Comparison of ENCODE assay signal across 8 cellular contexts in the genomic region with DNA sequence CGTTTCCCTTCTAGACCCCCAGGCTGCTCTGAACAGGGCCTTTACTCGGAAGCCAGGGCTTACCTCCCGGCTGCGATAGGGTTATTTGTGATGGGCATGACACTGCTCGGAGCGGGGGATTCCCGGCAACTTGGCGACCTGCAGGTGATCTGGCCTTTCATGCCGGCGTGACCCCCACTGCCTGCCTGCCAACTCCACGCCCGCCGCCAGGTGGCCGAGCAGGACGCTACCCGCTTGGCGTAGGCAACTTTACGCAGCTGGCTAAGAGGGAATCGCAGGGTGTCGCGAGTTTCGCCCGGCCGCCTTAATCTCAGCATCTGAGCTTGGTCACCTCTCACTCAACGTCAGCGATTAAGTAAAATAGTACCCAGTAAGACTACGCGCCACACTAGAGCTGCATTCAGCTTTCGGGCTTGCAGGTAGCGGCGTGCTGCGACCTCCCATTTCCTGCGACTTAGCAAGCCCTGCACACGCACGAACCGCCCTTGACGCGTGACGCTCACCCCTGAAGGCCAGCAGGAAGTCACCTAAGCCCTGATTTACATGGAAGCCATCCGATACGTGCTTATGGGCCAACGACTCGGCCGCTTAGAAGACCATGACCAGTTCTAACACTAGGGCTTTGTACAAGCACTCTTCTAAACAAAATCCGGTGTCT. TPM values are rescaled to one million over a fixed set of nuclear protein-coding genes. Genes with fewer than 3 reads are reported as not detected.
A peak's percentile ranks its signal among the peaks of the same experiment; 100 is the strongest.
DNase-seq lines count a peak whose midpoint lies in the region; ATAC-seq and TF ChIP-seq lines count a peak whose summit lies in the region.

No MANE protein-coding gene starts in this region.

- ATAC-seq in activated naive CD8-positive, alpha-beta T cell treated with anti-CD3 and anti-CD28 coated beads, Interleukin-2, amount 10 ng/mL, durations not matched to agents 7 days and 5 days (ENCODE audit: low read depth): peak; percentile 43
- ATAC-seq in heart right ventricle (peak; percentile 41 to 81 (median 69)), upper lobe of right lung (peak; percentile 81)

- peaks cover 9% of the 10 kb centered on the region for H3K4me1 ChIP-seq in HAP-1
- H3K4me1 ChIP-seq in heart right ventricle: peaks cover 4 to 52% (median 25%) of the 10 kb centered on the region in 9 donors
- H3K4me1 ChIP-seq in upper lobe of right lung: peaks cover 12% of the 10 kb centered on the region

- 0 to 1% methylated on average over 45 of the region's 45 CpGs for WGBS in heart right ventricle, 2 donors

- H3K27me3 ChIP-seq in GM06990 (replicated peaks; ENCODE audit: control insufficient read depth, insufficient read depth, low read length) (no peaks in the 10 kb centered on the region), HAP-1 (ENCODE audit: low read depth) (no peaks in the 10 kb centered on the region), heart right ventricle (no peaks in the 10 kb centered on the region), upper lobe of right lung (no peaks in the 10 kb centered on the region)

- peaks cover 2% of the 10 kb centered on the region for H3K36me3 ChIP-seq in GM06990 (ENCODE audit: control insufficient read depth, insufficient read depth, low read length)
- H3K36me3 ChIP-seq in HAP-1 (replicated peaks): no peaks in the 10 kb centered on the region; the same call in 1 of the 2 replicates
- H3K36me3 ChIP-seq in SK-N-MC (ENCODE audit: insufficient read depth, low read length): no peaks in the 10 kb centered on the region
- H3K36me3 ChIP-seq in heart right ventricle: peaks cover 0 to 15% (median 0%) of the 10 kb centered on the region in 9 donors
- H3K36me3 ChIP-seq in upper lobe of right lung: no peaks in the 10 kb centered on the region

- DNase-seq in GM06990 (ENCODE audit: extremely low read depth, insufficient read length): peak; percentile 94
- DNase-seq in HAP-1 (ENCODE audit: low spot score in 2 of 2): peak; percentile 63 to 87
- peak; percentile 76 for DNase-seq in M059J (ENCODE audit: low read depth)
- DNase-seq in SK-N-MC (ENCODE audit: low read depth, low spot score): no peak
- DNase-seq in activated naive CD8-positive, alpha-beta T cell treated with anti-CD3 and anti-CD28 coated beads, Interleukin-2, amount 10 ng/mL, durations not matched to agents 7 days and 5 days: peak; percentile 89
- DNase-seq in heart right ventricle: peak; percentile 80 to 82
- peak; percentile 93 for DNase-seq in posterior vena cava (ENCODE audit: low spot score)
- peak; percentile 94 for DNase-seq in upper lobe of right lung

- H3K27ac ChIP-seq in SK-N-MC: peak overlapping the region; percentile 89
- peak overlapping the region; percentile 88 to 98 (median 94) for H3K27ac ChIP-seq in heart right ventricle
- H3K27ac ChIP-seq in upper lobe of right lung: peak overlapping the region; percentile 99

- in situ Hi-C loops in HAP-1 (cut with MboI; ENCODE audit: low sequenced_read_pairs): no loop called here

- peaks cover 34% of the 10 kb centered on the region for H3K4me1 Mint-ChIP-seq in activated naive CD8-positive, alpha-beta T cell treated with anti-CD3 and anti-CD28 coated beads, Interleukin-2, amount 10 ng/mL, durations not matched to agents 7 days and 5 days

- H3K9ac ChIP-seq in SK-N-MC (ENCODE audit: insufficient read length): peak overlapping the region; percentile 79

- H3K36me3 Mint-ChIP-seq in activated naive CD8-positive, alpha-beta T cell treated with anti-CD3 and anti-CD28 coated beads, Interleukin-2, amount 10 ng/mL, durations not matched to agents 7 days and 5 days: peaks cover 39% of the 10 kb centered on the region

- TF ChIP-seq CTCF in GM06990 (IDR thresholded peaks at IDR 0.05; ENCODE audit: insufficient read depth, low read length, poor library complexity, severe bottlenecking): peak; percentile 85
- TF ChIP-seq CTCF in heart right ventricle (IDR thresholded peaks at IDR 0.05): peak; percentile 64 to 78 (median 75)
- peak; percentile 78 for TF ChIP-seq CTCF in upper lobe of right lung (IDR thresholded peaks at IDR 0.05)

- no peaks in the 10 kb centered on the region for H3K27me3 Mint-ChIP-seq in activated naive CD8-positive, alpha-beta T cell treated with anti-CD3 and anti-CD28 coated beads, Interleukin-2, amount 10 ng/mL, durations not matched to agents 7 days and 5 days

- H3K4me3 ChIP-seq in GM06990 (replicated peaks; ENCODE audit: low read depth, low read length): peak overlapping the region; percentile 79
- H3K4me3 ChIP-seq in HAP-1: peak overlapping the region; percentile 52
- H3K4me3 ChIP-seq in SK-N-MC: peak overlapping the region; percentile 80
- H3K4me3 ChIP-seq in heart right ventricle: peak overlapping the region; percentile 51 to 94 (median 73)
- H3K4me3 ChIP-seq in upper lobe of right lung: peak overlapping the region; percentile 97

- H3K9me3 Mint-ChIP-seq in activated naive CD8-positive, alpha-beta T cell treated with anti-CD3 and anti-CD28 coated beads, Interleukin-2, amount 10 ng/mL, durations not matched to agents 7 days and 5 days: peaks cover 1% of the 10 kb centered on the region

- intact Hi-C loops in heart right ventricle (cut with DNase I) (loop anchor here in 4 of 10 donors (2.0 to 5.0 kb wide), 4 partner anchors 72 to 513 kb away; a partner anchor contains a TSS), posterior vena cava (cut with DNase I) (no loop called here), upper lobe of right lung (cut with DNase I) (no loop called here)

- H3K4me3 Mint-ChIP-seq in activated naive CD8-positive, alpha-beta T cell treated with anti-CD3 and anti-CD28 coated beads, Interleukin-2, amount 10 ng/mL, durations not matched to agents 7 days and 5 days: peak overlapping the region; percentile 94

- POLR2A ChIA-PET in activated naive CD8-positive, alpha-beta T cell treated with anti-CD3 and anti-CD28 coated beads, Interleukin-2, amount 10 ng/mL, durations not matched to agents 7 days and 5 days (lab: Charles Lee): interaction anchor here (0.7 to 8.4 kb wide), 32 partner anchors 11 to 801 kb away, joined by 3 to 186 read pairs (median 5); a partner anchor contains a TSS

- H3K9me3 ChIP-seq in HAP-1 (no peaks in the 10 kb centered on the region), SK-N-MC (ENCODE audit: low read depth, low read length) (no peaks in the 10 kb centered on the region; the same call in 1 of the 2 replicates), heart right ventricle (peaks cover 0 to 16% (median 5%) of the 10 kb centered on the region in 11 donors), upper lobe of right lung (no peaks in the 10 kb centered on the region)

- peak overlapping the region; percentile 99 for H3K27ac Mint-ChIP-seq in activated naive CD8-positive, alpha-beta T cell treated with anti-CD3 and anti-CD28 coated beads, Interleukin-2, amount 10 ng/mL, durations not matched to agents 7 days and 5 days

RNA-seq across cellular contexts. Expression of a gene that starts 33.3 kb away (rescaled TPM):
- total RNA-seq in M059J (2014; rRNA removed; shearing (Covaris generic)): 22.1 and 27.4 TPM in 2 replicates
- 10 to 100 TPM; 90.9 to 98.0 TPM for total RNA-seq in activated naive CD8-positive, alpha-beta T cell treated with anti-CD3 and anti-CD28 coated beads, Interleukin-2, amount 10 ng/mL, durations not matched to agents 7 days and 5 days
- total RNA-seq in heart right ventricle (10 to 100 TPM; 47.6 to 62.3 (median 56.0) TPM), posterior vena cava (10 to 100 TPM; 37.2 to 39.2 TPM), upper lobe of right lung (49.3 TPM)
- polyA plus RNA-seq in heart right ventricle: 10 to 100 TPM; 11.9 to 27.6 TPM

RNA-seq across cellular contexts. Expression of a gene that starts 33.5 kb away (rescaled TPM):
- total RNA-seq in M059J (2014; rRNA removed; shearing (Covaris generic)): 0.69 and 2.0 TPM in 2 replicates
- total RNA-seq in activated naive CD8-positive, alpha-beta T cell treated with anti-CD3 and anti-CD28 coated beads, Interleukin-2, amount 10 ng/mL, durations not matched to agents 7 days and 5 days: 1 to 10 TPM; 1.3 to 1.6 TPM
- total RNA-seq in heart right ventricle (1 to 10 TPM; 1.2 to 5.8 (median 3.7) TPM), posterior vena cava (under 1 TPM; 0.62 to 0.74 TPM), upper lobe of right lung (0.17 TPM)
- polyA plus RNA-seq in heart right ventricle: 1 to 10 TPM; 3.4 to 5.5 TPM

RNA-seq across cellular contexts. Expression of a gene that starts 44.0 kb away (rescaled TPM):
- total RNA-seq in M059J (2014; rRNA removed; shearing (Covaris generic)): not detected in 2 replicates
- not detected for total RNA-seq in activated naive CD8-positive, alpha-beta T cell treated with anti-CD3 and anti-CD28 coated beads, Interleukin-2, amount 10 ng/mL, durations not matched to agents 7 days and 5 days
- total RNA-seq in heart right ventricle (under 1 TPM in 5 of 10 donors, not detected in 5; 0.10 to 0.24 (median 0.12) TPM), posterior vena cava (1 to 10 TPM in 1 of 2 donors, under 1 TPM in 1; 0.57 to 1.4 TPM), upper lobe of right lung (1.9 TPM)
- 1 to 10 TPM in 1 of 2 donors, under 1 TPM in 1; 0.14 to 1.3 TPM for polyA plus RNA-seq in heart right ventricle
